28 cellular contexts compared by ENCODE assay signal in the genomic region with DNA sequence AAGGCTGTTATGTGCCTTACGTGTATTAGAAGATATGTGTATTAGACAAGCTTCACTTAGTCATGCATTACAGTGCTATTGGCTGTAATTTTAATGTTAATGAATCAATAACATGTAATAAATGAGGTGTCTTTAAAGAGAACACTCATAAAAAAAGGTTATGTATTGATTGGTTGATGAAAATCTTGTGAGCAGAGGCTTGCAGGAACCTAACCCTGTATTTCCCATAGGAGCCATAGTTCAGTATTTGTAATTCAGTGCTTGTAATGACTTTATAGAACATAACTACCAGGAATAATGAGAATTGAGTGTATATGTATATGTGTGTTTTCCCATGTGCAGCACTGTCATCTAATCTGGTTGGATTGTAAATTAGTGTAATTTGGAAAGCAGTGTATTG.
"Had no signal": no experiment of that assay in that cellular context is flagged by ENCODE, and none has a peak within 500 bp of the region (broad histone marks: within the 10 kb centered on the region; RNA-seq: fewer than 3 reads in every experiment).

No MANE protein-coding gene starts in this region.

- DNase-seq: stimulated activated CD4-positive, alpha-beta T cell treated with anti-CD3 and anti-CD28 coated beads, Interleukin-2, amount 100 ng/mL, for 48 hours; stimulated activated CD4-positive, alpha-beta T cell treated with anti-CD3 and anti-CD28 coated beads, Interleukin-4, amount 100 ng/mL, for 1 hour; stimulated activated CD4-positive, alpha-beta T cell treated with anti-CD3 and anti-CD28 coated beads, Interleukin-4, amount 100 ng/mL, for 24 hours; stimulated activated CD4-positive, alpha-beta T cell treated with anti-CD3 and anti-CD28 coated beads, Interleukin-4, amount 100 ng/mL, for 4 hours; stimulated activated CD8-positive, alpha-beta memory T cell treated with anti-CD3 and anti-CD28 coated beads, Interleukin-4, amount 100 ng/mL, for 48 hours; stimulated activated naive B cell treated with anti-CD40 and anti-IgM and Interleukin-4, amounts not matched to agents 10 μg/mL and 1 μg/mL and 100 μg/mL, for 72 hours; stimulated activated naive CD4-positive, alpha-beta T cell; stimulated activated naive CD4-positive, alpha-beta T cell treated with Interleukin-2 at 50 U/mL for 16 hours; stimulated activated naive CD8-positive, alpha-beta T cell treated with anti-CD3 and anti-CD28 coated beads, Interleukin-15, amount 100 ng/mL, for 72 hours; stimulated activated naive CD8-positive, alpha-beta T cell treated with anti-CD3 and anti-CD28 coated beads, Interleukin-15, Interleukin-2, amounts not matched to agents 100 U/mL and 50 U/mL, for 24 hours; stomach; substantia nigra; testis; thyroid gland; tibial artery; transverse colon; trophoblast cell; upper lobe of left lung; upper lobe of right lung; uterus had no signal

- H3K9me3 ChIP-seq: suprapubic skin, testis, thoracic aorta, thyroid gland, tibial nerve, transverse colon, uterus, vagina had no signal

- H3K36me3 Mint-ChIP-seq: stimulated activated effector memory CD8-positive, alpha-beta T cell treated with anti-CD3 and anti-CD28 coated beads, Interleukin-12 subunit alpha, Interleukin-12 subunit beta, amount 100 ng/mL, for 72 hours; stimulated activated memory B cell treated with anti-CD40 and anti-IgM and Interleukin-4, amounts not matched to agents 10 μg/mL and 1 μg/mL and 100 μg/mL, for 72 hours; stimulated activated naive B cell treated with anti-CD40 and anti-IgM and Interleukin-4, amounts not matched to agents 10 μg/mL and 1 μg/mL and 100 μg/mL, for 72 hours; type B pancreatic cell had no signal

- H3K4me3 ChIP-seq: stomach, suprapubic skin, testis, thoracic aorta, thyroid gland, tibial artery, tibial nerve, transverse colon, upper lobe of left lung, upper lobe of right lung, uterus, vagina had no signal

- H3K4me3 Mint-ChIP-seq: stimulated activated effector memory CD8-positive, alpha-beta T cell treated with anti-CD3 and anti-CD28 coated beads, Interleukin-12 subunit alpha, Interleukin-12 subunit beta, amount 100 ng/mL, for 72 hours; stimulated activated memory B cell treated with anti-CD40 and anti-IgM and Interleukin-4, amounts not matched to agents 10 μg/mL and 1 μg/mL and 100 μg/mL, for 72 hours; stimulated activated naive B cell treated with anti-CD40 and anti-IgM and Interleukin-4, amounts not matched to agents 10 μg/mL and 1 μg/mL and 100 μg/mL, for 72 hours; stimulated activated naive CD8-positive, alpha-beta T cell treated with anti-CD3 and anti-CD28 coated beads, Interleukin-15, amount 100 ng/mL, for 72 hours; stimulated activated naive CD8-positive, alpha-beta T cell treated with anti-CD3 and anti-CD28 coated beads, Interleukin-15, Interleukin-2, amounts not matched to agents 100 ng/mL and 50 ng/mL, for 24 hours; type B pancreatic cell had no signal

- H3K36me3 ChIP-seq: stomach, suprapubic skin, thoracic aorta, thyroid gland, tibial artery, tibial nerve, transverse colon, upper lobe of left lung, upper lobe of right lung, uterus, vagina had no signal

- H3K4me1 Mint-ChIP-seq: stimulated activated effector memory CD8-positive, alpha-beta T cell treated with anti-CD3 and anti-CD28 coated beads, Interleukin-12 subunit alpha, Interleukin-12 subunit beta, amount 100 ng/mL, for 72 hours; stimulated activated memory B cell treated with anti-CD40 and anti-IgM and Interleukin-4, amounts not matched to agents 10 μg/mL and 1 μg/mL and 100 μg/mL, for 72 hours; stimulated activated naive B cell treated with anti-CD40 and anti-IgM and Interleukin-4, amounts not matched to agents 10 μg/mL and 1 μg/mL and 100 μg/mL, for 72 hours; stimulated activated naive CD8-positive, alpha-beta T cell treated with anti-CD3 and anti-CD28 coated beads, Interleukin-15, amount 100 ng/mL, for 72 hours had no signal

- H3K27ac ChIP-seq: stomach, suprapubic skin, testis, thoracic aorta, thyroid gland, tibial artery, tibial nerve, transverse colon, upper lobe of left lung, upper lobe of right lung, uterus, vagina had no signal

- H3K9me3 Mint-ChIP-seq: stimulated activated effector memory CD8-positive, alpha-beta T cell treated with anti-CD3 and anti-CD28 coated beads, Interleukin-12 subunit alpha, Interleukin-12 subunit beta, amount 100 ng/mL, for 72 hours; stimulated activated memory B cell treated with anti-CD40 and anti-IgM and Interleukin-4, amounts not matched to agents 10 μg/mL and 1 μg/mL and 100 μg/mL, for 72 hours; stimulated activated naive B cell treated with anti-CD40 and anti-IgM and Interleukin-4, amounts not matched to agents 10 μg/mL and 1 μg/mL and 100 μg/mL, for 72 hours; stimulated activated naive CD8-positive, alpha-beta T cell treated with anti-CD3 and anti-CD28 coated beads, Interleukin-15, amount 100 ng/mL, for 72 hours; stimulated activated naive CD8-positive, alpha-beta T cell treated with anti-CD3 and anti-CD28 coated beads, Interleukin-15, Interleukin-2, amounts not matched to agents 100 ng/mL and 50 ng/mL, for 24 hours had no signal

- H3K4me1 ChIP-seq: stomach, suprapubic skin, testis, tibial artery, tibial nerve, transverse colon, upper lobe of left lung, upper lobe of right lung, uterus, vagina had no signal

- H3K27ac Mint-ChIP-seq: stimulated activated effector memory CD8-positive, alpha-beta T cell treated with anti-CD3 and anti-CD28 coated beads, Interleukin-12 subunit alpha, Interleukin-12 subunit beta, amount 100 ng/mL, for 72 hours; stimulated activated memory B cell treated with anti-CD40 and anti-IgM and Interleukin-4, amounts not matched to agents 10 μg/mL and 1 μg/mL and 100 μg/mL, for 72 hours; stimulated activated naive B cell treated with anti-CD40 and anti-IgM and Interleukin-4, amounts not matched to agents 10 μg/mL and 1 μg/mL and 100 μg/mL, for 72 hours; stimulated activated naive CD8-positive, alpha-beta T cell treated with anti-CD3 and anti-CD28 coated beads, Interleukin-15, amount 100 ng/mL, for 72 hours; stimulated activated naive CD8-positive, alpha-beta T cell treated with anti-CD3 and anti-CD28 coated beads, Interleukin-15, Interleukin-2, amounts not matched to agents 100 ng/mL and 50 ng/mL, for 24 hours; type B pancreatic cell had no signal

- H3K27me3 ChIP-seq: testis, thyroid gland, tibial nerve, upper lobe of left lung, upper lobe of right lung, uterus, vagina had no signal
